11 cellular contexts compared by ENCODE assay signal in genomic region chr19:31055454-31055853, GRCh38.
"Had no signal": no experiment of that assay in that cellular context is flagged by ENCODE, and none has a peak within 500 bp of the region (broad histone marks: within the 10 kb centered on the region; RNA-seq: fewer than 3 reads in every experiment).

No MANE protein-coding gene starts in this region.

- H3K9ac ChIP-seq: GM23248 had no signal

- H3K27ac ChIP-seq: GM23248 had no signal

- DNase-seq: GM23248, GOT3, H7, H9, HCEC 1CT, HFFc6 had no signal

- H3K4me3 ChIP-seq: GM23248, GM23338, HAP-1 had no signal

- H3K9me3 ChIP-seq: HAP-1 had no signal

- H3K4me2 ChIP-seq: GM23338 had no signal

- H3K36me3 ChIP-seq: HAP-1 had no signal

- ATAC-seq: HCT116 had no signal

- H2AFZ ChIP-seq: GM23248 had no signal

- FAIRE-seq: H1, H54 had no signal
